Comparison of ENCODE assay signal across 14 cellular contexts in the genomic region with DNA sequence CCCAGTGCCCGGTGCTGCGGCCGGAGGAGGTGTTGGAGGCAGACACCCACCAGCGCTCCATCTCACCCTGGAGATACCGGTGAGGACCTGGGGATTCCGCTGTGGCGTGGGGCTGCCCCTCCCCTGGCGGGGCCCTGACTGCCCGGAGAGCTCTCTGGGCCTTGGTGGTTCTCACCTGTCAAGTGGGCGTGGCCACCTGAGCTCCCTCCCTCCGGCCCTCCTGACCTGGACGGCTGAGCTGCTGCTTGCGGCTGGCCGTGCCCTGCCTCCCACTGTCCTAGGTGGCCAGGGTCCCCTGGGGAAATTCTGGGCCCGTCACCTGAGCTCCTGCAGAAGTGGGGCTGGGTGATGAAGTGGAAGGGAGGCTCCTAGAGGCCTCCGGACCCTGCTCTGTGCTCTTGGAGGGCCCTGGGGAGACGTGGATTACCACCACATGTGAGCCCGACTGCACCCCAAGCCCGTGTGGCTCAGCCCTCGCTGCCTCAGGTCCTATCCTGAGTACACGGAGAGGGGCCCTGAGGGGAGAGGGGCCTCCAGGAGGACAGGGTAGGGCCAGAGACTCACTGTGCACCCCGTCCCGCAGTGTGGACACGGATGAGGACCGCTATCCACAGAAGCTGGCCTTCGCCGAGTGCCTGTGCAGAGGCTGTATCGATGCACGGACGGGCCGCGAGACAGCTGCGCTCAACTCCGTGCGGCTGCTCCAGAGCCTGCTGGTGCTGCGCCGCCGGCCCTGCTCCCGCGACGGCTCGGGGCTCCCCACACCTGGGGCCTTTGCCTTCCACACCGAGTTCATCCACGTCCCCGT. TPM values are rescaled to one million over a fixed set of nuclear protein-coding genes. Genes with fewer than 3 reads are reported as not detected.
DNase-seq lines count a peak whose midpoint lies in the region; ATAC-seq and TF ChIP-seq lines count a peak whose summit lies in the region.
"Had no signal": no experiment of that assay in that cellular context is flagged by ENCODE, and none has a peak within 500 bp of the region (broad histone marks: within the 10 kb centered on the region; RNA-seq: fewer than 3 reads in every experiment).

No MANE protein-coding gene starts in this region.

- no peaks in the 10 kb centered on the region for H3K9me3 Mint-ChIP-seq in endothelial cell (ENCODE audit: unreplicated experiment)

- H2AFZ ChIP-seq in mammary epithelial cell (ENCODE audit: low read depth, low read length) (no peak overlapping the region), OCI-LY3 (ENCODE audit: low read depth, low read length) (no peak overlapping the region)

- no peak for ATAC-seq in GM18907 (IDR thresholded peaks at IDR 0.05; ENCODE audit: unreplicated experiment)

- H3K4me3 ChIP-seq in mammary epithelial cell (replicated peaks in 1 of 3; ENCODE audit: insufficient read depth in 1 of 3, low read depth in 2 of 3, low read length in 3 of 3) = no peak overlapping the region
- H3K4me3 ChIP-seq in OCI-LY3 (ENCODE audit: low read length) = no peak overlapping the region
- H3K4me3 ChIP-seq in thyroid gland (replicated peaks in 1 of 3) = no peak overlapping the region
- H3K4me3 ChIP-seq: pancreas, uterus had no signal

- dilution Hi-C loops in mammary epithelial cell (cut with HindIII; ENCODE audit: low sequenced_read_pairs) = loop anchor here (5.0 kb wide), 1 partner anchor 88 kb away; no protein-coding TSS in a partner anchor

- peaks cover 19% of the 10 kb centered on the region for H3K27me3 Mint-ChIP-seq in endothelial cell (ENCODE audit: unreplicated experiment)

- H3K27me3 ChIP-seq in mammary epithelial cell (ENCODE audit: insufficient read depth, low read length) (peaks cover 20% of the 10 kb centered on the region), OCI-LY3 (ENCODE audit: low read depth, low read length) (peaks cover 65% of the 10 kb centered on the region), thyroid gland (no peaks in the 10 kb centered on the region)
- H3K27me3 ChIP-seq: pancreas had no signal

- H3K36me3 Mint-ChIP-seq in endothelial cell (ENCODE audit: low read depth, unreplicated experiment) = peaks cover 12% of the 10 kb centered on the region

- H3K9me3 ChIP-seq in mammary epithelial cell (replicated peaks; ENCODE audit: insufficient read depth, low read length) (no peaks in the 10 kb centered on the region), OCI-LY3 (ENCODE audit: insufficient read depth, low read length) (no peaks in the 10 kb centered on the region), thyroid gland (no peaks in the 10 kb centered on the region)
- H3K9me3 ChIP-seq: pancreas, uterus had no signal

- TF ChIP-seq CTCF in mammary epithelial cell (conservative IDR thresholded peaks at IDR 0.05 in 1 of 2, IDR thresholded peaks at IDR 0.05 in 1 of 2; ENCODE audit: extremely low read depth in 1 of 2, insufficient read depth in 1 of 2, low read depth in 1 of 2, low read length in 2 of 2) (no peak), OCI-LY3 (IDR thresholded peaks at IDR 0.05; ENCODE audit: low read depth, low read length) (no peak), thyroid gland (IDR thresholded peaks at IDR 0.05) (no peak), endothelial cell (IDR thresholded peaks at IDR 0.05; ENCODE audit: unreplicated experiment) (no peak)

- no peaks in the 10 kb centered on the region for H3K79me2 ChIP-seq in mammary epithelial cell (ENCODE audit: insufficient read depth, low read length)
- no peaks in the 10 kb centered on the region for H3K79me2 ChIP-seq in OCI-LY3 (ENCODE audit: low read length)

- CTCF ChIA-PET in mammary epithelial cell (lab: Charles Lee; ENCODE audit: low non-redundant PET) = no interaction called here

- H3K4me2 ChIP-seq in mammary epithelial cell (ENCODE audit: insufficient read depth, low read depth, low read length) (no peak overlapping the region), OCI-LY3 (ENCODE audit: low read length) (peak overlapping the region; percentile 31; the same call in 1 of the 2 replicates)

- in situ Hi-C loops in T47D (cut with HindIII; ENCODE audit: low pct_unique_long_range_greater_than_20kb, low sequenced_read_pairs) = no loop called here
- in situ Hi-C loops in mammary epithelial cell (cut with MboI; ENCODE audit: low sequenced_read_pairs in 2 of 2) = no loop called here

- no peaks in the 10 kb centered on the region for H4K20me1 ChIP-seq in mammary epithelial cell (ENCODE audit: insufficient read depth, low read length)
- peaks cover 30% of the 10 kb centered on the region for H4K20me1 ChIP-seq in OCI-LY3 (ENCODE audit: insufficient read depth, low read length)

- no peaks in the 10 kb centered on the region for H3K36me3 ChIP-seq in mammary epithelial cell (ENCODE audit: insufficient read depth, low read length)
- peaks cover 13% of the 10 kb centered on the region for H3K36me3 ChIP-seq in OCI-LY3 (replicated peaks; ENCODE audit: low read depth, low read length)
- H3K36me3 ChIP-seq in thyroid gland = no peaks in the 10 kb centered on the region
- H3K36me3 ChIP-seq: pancreas, uterus had no signal

- H3K9ac ChIP-seq in mammary epithelial cell (ENCODE audit: insufficient read depth, low read length) = no peak overlapping the region
- no peak overlapping the region for H3K9ac ChIP-seq in OCI-LY3 (ENCODE audit: low read length)

- H3K4me1 Mint-ChIP-seq in endothelial cell (ENCODE audit: unreplicated experiment) = no peaks in the 10 kb centered on the region

- 20% methylated on average over 23 of the region's 45 CpGs for WGBS in mammary epithelial cell (ENCODE audit: low coverage, missing lambda C conversion rate)
- 8 to 51% methylated on average over 9 to 14 of the region's 45 CpGs for WGBS in thyroid gland, 2 donors

- H3K27ac Mint-ChIP-seq in endothelial cell (ENCODE audit: unreplicated experiment) = no peak overlapping the region

- H3K27ac ChIP-seq in mammary epithelial cell (ENCODE audit: insufficient read depth, low read depth, low read length) = no peak overlapping the region
- no peak overlapping the region for H3K27ac ChIP-seq in OCI-LY3 (ENCODE audit: low read length)
- no peak overlapping the region for H3K27ac ChIP-seq in thyroid gland
- H3K27ac ChIP-seq: pancreas, uterus had no signal

- DNase-seq in T47D (ENCODE audit: low read depth in 1 of 2, low spot score in 1 of 2) (peak; percentile 74 to 78), mammary epithelial cell (no peak), iPS-NIHi11 (ENCODE audit: low spot score) (peak; percentile 88), thyroid gland (peak; percentile 73 to 80), NCI-H446 (lab: John Stamatoyannopoulos, UW) (no peak), endothelial cell (ENCODE audit: low spot score) (no peak)
- DNase-seq: aorta, NCI-H2227 treated with DMSO at 0.1 percent for 48 hours, uterus had no signal

- H3K4me3 Mint-ChIP-seq in endothelial cell (ENCODE audit: unreplicated experiment) = no peak overlapping the region

- intact Hi-C loops in mammary epithelial cell (cut with micrococcal nuclease) = no loop called here
- intact Hi-C loops in thyroid gland (cut with DNase I) = no loop called here

- H3K4me1 ChIP-seq in mammary epithelial cell (ENCODE audit: insufficient read depth, low read length) (peaks cover 23% of the 10 kb centered on the region), OCI-LY3 (ENCODE audit: low read length) (peaks cover 31% of the 10 kb centered on the region), thyroid gland (peaks cover 0 to 17% of the 10 kb centered on the region in 2 donors)

- BruUV-seq in mammary epithelial cell (replicated peaks; lab: Mats Ljungman, UMichigan) = no TSS peak

- TF ChIP-seq POLR2A in thyroid gland (IDR thresholded peaks at IDR 0.05) = no peak

RNA-seq across cellular contexts. Expression of gene IL17C, which starts 1.1 kb away (rescaled TPM):
- total RNA-seq in mammary epithelial cell (not detected), thyroid gland (not detected), endothelial cell (ENCODE audit: unreplicated experiment) (0.26 TPM)
- 0.06 TPM for polyA plus RNA-seq in mammary epithelial cell
- not detected for polyA minus RNA-seq in mammary epithelial cell
- total RNA-seq: aorta, HT1080, pancreas, uterus had no signal
- polyA plus RNA-seq: aorta, BJ had no signal

RNA-seq across cellular contexts. Expression of gene CYBA, which starts 11.4 kb away (rescaled TPM):
- total RNA-seq in mammary epithelial cell (10 to 100 TPM in 1 of 2 donors, 1 to 10 TPM in 1; 2.5 to 20.3 TPM), thyroid gland (100 to 1,000 TPM; 199 to 475 (median 339) TPM), endothelial cell (ENCODE audit: unreplicated experiment) (140 TPM)
- 2.1 TPM for polyA plus RNA-seq in mammary epithelial cell
- polyA minus RNA-seq in mammary epithelial cell = 3.1 TPM

RNA-seq across cellular contexts. Expression of gene MVD, which starts 23.5 kb away (rescaled TPM):
- total RNA-seq in mammary epithelial cell (100 to 1,000 TPM in 1 of 2 donors, 10 to 100 TPM in 1; 57.7 to 171 TPM), thyroid gland (10 to 100 TPM; 20.7 to 52.5 (median 43.2) TPM), endothelial cell (ENCODE audit: unreplicated experiment) (123 TPM)
- polyA plus RNA-seq in mammary epithelial cell = 136 TPM
- 54.3 TPM for polyA minus RNA-seq in mammary epithelial cell

RNA-seq across cellular contexts. Expression of gene SNAI3, which starts 46.9 kb away (rescaled TPM):
- total RNA-seq in mammary epithelial cell = not detected
- 0.07 TPM for polyA plus RNA-seq in mammary epithelial cell
- not detected for polyA minus RNA-seq in mammary epithelial cell
- total RNA-seq in thyroid gland = 1 to 10 TPM in 3 of 4 donors, under 1 TPM in 1; 0.33 to 1.3 (median 1.3) TPM
- 2.6 TPM for total RNA-seq in endothelial cell (ENCODE audit: unreplicated experiment)
- polyA plus RNA-seq: BJ had no signal

Comparison
In these comparisons a context has a peak if more than half of its experiments do, and no peak if none do; other contexts are left out.
1. DNase-seq: peak in T47D (2 of 2), iPS-NIHi11 (single experiment) and thyroid gland (2 of 2); none in mammary epithelial cell (single experiment), NCI-H446 (0 of 2) and endothelial cell (single experiment).